15 cellular contexts compared by ENCODE assay signal in genomic region chr6:45567879-45568278, GRCh38.
A peak's percentile ranks its signal among the peaks of the same experiment; 100 is the strongest.
DNase-seq lines count a peak whose midpoint lies in the region; ATAC-seq, FAIRE-seq and TF ChIP-seq lines count a peak whose summit lies in the region.
"Had no signal": no experiment of that assay in that cellular context is flagged by ENCODE, and none has a peak within 500 bp of the region (broad histone marks: within the 10 kb centered on the region; RNA-seq: fewer than 3 reads in every experiment).

No MANE protein-coding gene starts in this region.

- H3K79me1 ChIP-seq in trophoblast cell (ENCODE audit: low read length), result peaks cover 6% of the 10 kb centered on the region

- H2AFZ ChIP-seq in trophoblast cell (ENCODE audit: insufficient read depth, low read length, poor library complexity), result no peak overlapping the region

- DNase-seq in HTR-8/SVneo (ENCODE audit: insufficient read length, low spot score), result no peak
- DNase-seq in esophagus muscularis mucosa (ENCODE audit: extremely low spot score), result peak; percentile 80
- no peak for DNase-seq in trophoblast cell
- DNase-seq in Calu3, result no peak
- no peak for DNase-seq in activated naive CD4-positive, alpha-beta T cell treated with anti-CD3 and anti-CD28 coated beads for 36 hours
- DNase-seq: C1 segment of cervical spinal cord; CD4-positive, alpha-beta memory T cell; COR-L47; DMS153; GF-D8; GOT3; H7; HCEC 1CT had no signal

- no peak overlapping the region for H3K23ac ChIP-seq in trophoblast cell (ENCODE audit: low read length)

- H3K4me3 Mint-ChIP-seq in Calu3 (ENCODE audit: low read depth, unreplicated experiment), result no peak overlapping the region
- no peak overlapping the region for H3K4me3 Mint-ChIP-seq in activated naive CD4-positive, alpha-beta T cell treated with anti-CD3 and anti-CD28 coated beads for 36 hours
- H3K4me3 Mint-ChIP-seq: CD4-positive, alpha-beta memory T cell had no signal

- H4K8ac ChIP-seq in trophoblast cell (ENCODE audit: low read depth, low read length), result no peak overlapping the region

- H3K4me1 ChIP-seq in esophagus muscularis mucosa, result peaks cover 0 to 4% (median 0%) of the 10 kb centered on the region in 4 donors
- H3K4me1 ChIP-seq in trophoblast cell (ENCODE audit: control insufficient read depth in 1 of 2, insufficient read depth in 2 of 2, low read length in 2 of 2), result peaks cover 2% of the 10 kb centered on the region in 2 experiments

- no peak overlapping the region for H2AK5ac ChIP-seq in trophoblast cell (ENCODE audit: low read length)

- H4K12ac ChIP-seq in trophoblast cell (ENCODE audit: low read depth, low read length), result no peak overlapping the region

- no peak overlapping the region for H3K4me2 ChIP-seq in trophoblast cell (ENCODE audit: low read length)

- H3K36me3 ChIP-seq in esophagus muscularis mucosa (no peaks in the 10 kb centered on the region), trophoblast cell (ENCODE audit: control insufficient read depth in 1 of 2, insufficient read depth in 2 of 2, low read length in 2 of 2) (no peaks in the 10 kb centered on the region)

- peak; percentile 9 for FAIRE-seq in HTR-8/SVneo (lab: Jason Lieb, UNC)
- FAIRE-seq: GM12892 had no signal

- CTCF ChIA-PET in Calu3 (lab: Charles Lee), result interaction anchor here (0.6 kb wide), 1 partner anchor 111 kb away, joined by 4 read pairs; no protein-coding TSS in a partner anchor
- CTCF ChIA-PET in activated naive CD4-positive, alpha-beta T cell treated with anti-CD3 and anti-CD28 coated beads for 36 hours (lab: Charles Lee), result no interaction called here

- no TSS peak for BruUV-seq in Calu3 (replicated peaks; lab: Mats Ljungman, UMichigan)

- H3K27ac Mint-ChIP-seq in Calu3 (ENCODE audit: unreplicated experiment), result no peak overlapping the region
- no peak overlapping the region for H3K27ac Mint-ChIP-seq in activated naive CD4-positive, alpha-beta T cell treated with anti-CD3 and anti-CD28 coated beads for 36 hours

- no peak overlapping the region for H2BK5ac ChIP-seq in trophoblast cell (ENCODE audit: low read depth, low read length, poor library complexity)

- TF ChIP-seq EP300 in esophagus muscularis mucosa (IDR thresholded peaks at IDR 0.05), result no peak

- H3K4me1 Mint-ChIP-seq in Calu3 (ENCODE audit: low read depth, unreplicated experiment), result peaks cover 51% of the 10 kb centered on the region
- peaks cover 12% of the 10 kb centered on the region for H3K4me1 Mint-ChIP-seq in activated naive CD4-positive, alpha-beta T cell treated with anti-CD3 and anti-CD28 coated beads for 36 hours (ENCODE audit: low read depth)

- no peak overlapping the region for H3K4ac ChIP-seq in trophoblast cell (ENCODE audit: low read depth, low read length)

- H4K91ac ChIP-seq in trophoblast cell (ENCODE audit: low read depth, low read length), result no peak overlapping the region

- no peak overlapping the region for H2BK120ac ChIP-seq in trophoblast cell (ENCODE audit: insufficient read depth, low read length, poor library complexity)

- intact Hi-C loops in esophagus muscularis mucosa (cut with DNase I) (no loop called here), Calu3 (cut with micrococcal nuclease; ENCODE audit: unreplicated experiment) (loop anchor here (2.0 kb wide), 1 partner anchor 41 kb away; no protein-coding TSS in a partner anchor)
- intact Hi-C loops in activated naive CD4-positive, alpha-beta T cell treated with anti-CD3 and anti-CD28 coated beads for 36 hours (cut with micrococcal nuclease), result no loop called here

- peak overlapping the region; percentile 23 for H2BK12ac ChIP-seq in trophoblast cell (ENCODE audit: low read length)

- H3K14ac ChIP-seq in trophoblast cell (ENCODE audit: low read length), result no peak overlapping the region

- no peak for ATAC-seq in HG03378 (IDR thresholded peaks at IDR 0.05; ENCODE audit: unreplicated experiment)

- H3K4me3 ChIP-seq in esophagus muscularis mucosa (no peak overlapping the region), trophoblast cell (ENCODE audit: low read depth, low read length) (no peak overlapping the region)

- no peak for TF ChIP-seq POLR2A in esophagus muscularis mucosa (IDR thresholded peaks at IDR 0.05; ENCODE audit: low read depth)

- TF ChIP-seq CTCF in esophagus muscularis mucosa (IDR thresholded peaks at IDR 0.05) (no peak), Calu3 (IDR thresholded peaks at IDR 0.05; ENCODE audit: unreplicated experiment) (no peak)

- no peak overlapping the region for H3K9ac ChIP-seq in trophoblast cell (ENCODE audit: low read length)

- no peaks in the 10 kb centered on the region for H3K79me2 ChIP-seq in trophoblast cell (ENCODE audit: control insufficient read depth, insufficient read depth, low read length, poor library complexity)

- WGBS in esophagus muscularis mucosa, result 96% methylated on average over 2 of the region's 2 CpGs
- WGBS in trophoblast cell (ENCODE audit: extremely low coverage, insufficient coverage, insufficient read length), result no CpG with 5 or more reads among the region's 2 CpGs

- peaks cover 0 to 3% (median 0%) of the 10 kb centered on the region in 4 donors for H3K9me3 ChIP-seq in esophagus muscularis mucosa
- no peaks in the 10 kb centered on the region for H3K9me3 ChIP-seq in trophoblast cell (ENCODE audit: insufficient read depth, low read depth, low read length)

- no peak overlapping the region for H3K27ac ChIP-seq in esophagus muscularis mucosa (replicated peaks in 1 of 4)
- no peak overlapping the region for H3K27ac ChIP-seq in trophoblast cell (ENCODE audit: low read depth, low read length)

- no peaks in the 10 kb centered on the region for H3K27me3 Mint-ChIP-seq in Calu3 (ENCODE audit: unreplicated experiment)
- no peaks in the 10 kb centered on the region for H3K27me3 Mint-ChIP-seq in activated naive CD4-positive, alpha-beta T cell treated with anti-CD3 and anti-CD28 coated beads for 36 hours (ENCODE audit: low read depth)
- H3K27me3 Mint-ChIP-seq: CD4-positive, alpha-beta memory T cell had no signal

- no peak overlapping the region for H3K18ac ChIP-seq in trophoblast cell (ENCODE audit: low read length)

- H3K27me3 ChIP-seq in esophagus muscularis mucosa (peaks cover 0 to 6% (median 0%) of the 10 kb centered on the region in 4 donors), trophoblast cell (ENCODE audit: insufficient read depth, low read length) (no peaks in the 10 kb centered on the region)

- H3K36me3 Mint-ChIP-seq in Calu3 (ENCODE audit: insufficient read depth, unreplicated experiment), result no peaks in the 10 kb centered on the region
- no peaks in the 10 kb centered on the region for H3K36me3 Mint-ChIP-seq in activated naive CD4-positive, alpha-beta T cell treated with anti-CD3 and anti-CD28 coated beads for 36 hours (ENCODE audit: low read depth)

- H3K9me3 Mint-ChIP-seq in Calu3 (ENCODE audit: low read depth, unreplicated experiment), result no peaks in the 10 kb centered on the region
- H3K9me3 Mint-ChIP-seq in activated naive CD4-positive, alpha-beta T cell treated with anti-CD3 and anti-CD28 coated beads for 36 hours, result peaks cover 3% of the 10 kb centered on the region
